In genomic region chr1:226948996-226949395, GRCh38 we compare ENCODE assay signal across 26 cellular contexts.
"Had no signal": no experiment of that assay in that cellular context is flagged by ENCODE, and none has a peak within 500 bp of the region (broad histone marks: within the 10 kb centered on the region; RNA-seq: fewer than 3 reads in every experiment).

No MANE protein-coding gene starts in this region.

- H3K9me3 ChIP-seq: ovary, right lobe of liver, stomach, testis, tibial artery had no signal

- H3K36me3 ChIP-seq: cardiac muscle cell, ovary, tibial artery had no signal

- H3K27ac ChIP-seq: cardiac muscle cell, gastroesophageal sphincter, ovary, right lobe of liver, stomach, testis, tibial artery had no signal

- H3K4me3 ChIP-seq: cardiac muscle cell, gastroesophageal sphincter, heart left ventricle, ovary, right lobe of liver, stomach, testis, tibial artery had no signal

- ATAC-seq: effector memory CD8-positive, alpha-beta T cell; gastroesophageal sphincter; heart left ventricle; naive thymus-derived CD8-positive, alpha-beta T cell; right lobe of liver had no signal

- DNase-seq: cortex of kidney; effector memory CD8-positive, alpha-beta T cell; heart left ventricle; hippocampal formation; immature natural killer cell; islet precursor cell; kidney glomerular epithelial cell; mesenchymal stem cell; midbrain; naive thymus-derived CD8-positive, alpha-beta T cell; nephron progenitor cell; nucleus accumbens; ovary; posterior cingulate gyrus; retina; right lobe of liver; small intestine; stimulated activated CD4-positive, alpha-beta T cell treated with anti-CD3 and anti-CD28 coated beads, Interleukin-15, amount 100 ng/mL, for 24 hours; stimulated activated CD4-positive, alpha-beta T cell treated with anti-CD3 and anti-CD28 coated beads, Interleukin-2, amount 100 ng/mL, for 48 hours; stimulated activated naive CD4-positive, alpha-beta T cell treated with Interleukin-2 at 50 U/mL for 16 hours; stomach; substantia nigra; testis had no signal

- FAIRE-seq: small intestine had no signal

- H3K27me3 ChIP-seq: cardiac muscle cell, gastroesophageal sphincter, heart left ventricle, ovary, right lobe of liver, stomach, testis, tibial artery had no signal
